In the genomic region with DNA sequence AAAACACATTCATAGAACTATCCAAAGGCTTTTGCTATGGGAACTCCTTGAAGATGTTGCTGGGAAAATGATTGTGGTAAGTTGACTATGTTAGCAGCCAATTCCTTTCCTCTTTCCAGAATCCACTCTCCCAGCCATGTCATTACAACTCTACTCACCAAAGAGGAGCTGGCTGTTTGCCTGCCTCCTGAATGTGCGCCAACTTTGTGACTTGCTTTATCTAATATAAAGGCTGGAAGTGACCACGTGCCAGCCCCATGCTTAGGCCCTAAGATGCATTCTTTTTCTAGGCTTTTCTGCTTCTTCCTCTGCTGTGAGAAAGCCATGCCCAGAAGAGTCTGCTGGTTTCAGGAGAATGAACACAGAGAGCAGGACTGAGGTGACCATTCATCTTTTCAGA, we compare ENCODE assay signal across 25 cellular contexts.
"Had no signal": no experiment of that assay in that cellular context is flagged by ENCODE, and none has a peak within 500 bp of the region (broad histone marks: within the 10 kb centered on the region; RNA-seq: fewer than 3 reads in every experiment).

No MANE protein-coding gene starts in this region.

- DNase-seq: activated CD4-positive, alpha-beta memory T cell treated with anti-CD3 and anti-CD28 coated beads for 36 hours; activated CD4-positive, alpha-beta T cell treated with anti-CD3 and anti-CD28 coated beads, Interleukin-2, amount 10 ng/mL, durations not matched to agents 7 days and 5 days; activated CD4-positive, CD25-positive, alpha-beta regulatory T cell; activated gamma-delta T cell; activated naive CD4-positive, alpha-beta T cell treated with anti-CD3 and anti-CD28 coated beads for 36 hours; activated T-cell treated with anti-CD3 and anti-CD28 coated beads for 4 hours; activated T-cell treated with anti-CD3 and anti-CD28 coated beads, Interleukin-2, amount 50 U/mL, for 48 hours; brain microvascular endothelial cell; cerebellar nuclear complex; Kasumi-1; NCI-H1048; NCI-H146; NCI-H187 treated with DMSO at 0.1 percent for 48 hours; NCI-H2107; NCI-H2171 treated with DMSO at 0.1 percent for 48 hours; NCI-H226; NCI-H526 treated with DMSO at 0.1 percent for 48 hours; NCI-H82; PC-3; SIG-M5; T-helper 17 cell; T-helper 9 cell had no signal

- H3K27me3 ChIP-seq: brain microvascular endothelial cell, cardiac muscle cell had no signal

- H3K4me3 ChIP-seq: cardiac muscle cell had no signal

- H3K27ac ChIP-seq: brain microvascular endothelial cell, cardiac muscle cell, VCaP had no signal

- ATAC-seq: activated T-helper 17 cell treated with anti-CD3 and anti-CD28 coated beads, Interleukin-2, amount 50 U/mL, for 72 hours; PC-3; T-helper 17 cell had no signal

- H3K36me3 ChIP-seq: brain microvascular endothelial cell, cardiac muscle cell had no signal
